ENCODE assay signal across 20 cellular contexts in the genomic region with DNA sequence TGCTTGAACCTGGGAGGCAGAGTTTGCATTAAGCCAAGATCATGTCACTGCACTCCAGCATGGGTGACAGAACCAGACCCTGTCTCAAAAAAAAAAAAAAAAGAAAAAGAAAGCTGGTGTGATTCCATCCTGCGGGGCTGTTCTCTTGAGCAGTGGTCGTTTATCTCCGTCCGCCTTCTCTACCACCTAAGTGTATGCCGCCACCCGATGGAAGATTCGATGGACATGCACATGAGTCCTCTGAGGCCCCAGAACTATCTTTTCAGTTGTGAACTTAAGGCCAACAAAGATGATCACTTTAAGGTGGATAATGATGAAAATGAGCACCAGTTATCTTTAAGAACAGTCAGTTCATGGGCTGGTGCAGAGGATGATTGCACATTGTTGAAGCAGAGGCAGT.
A peak's percentile ranks its signal among the peaks of the same experiment; 100 is the strongest.
DNase-seq lines count a peak whose midpoint lies in the region; ATAC-seq, FAIRE-seq and TF ChIP-seq lines count a peak whose summit lies in the region.
"Had no signal": no experiment of that assay in that cellular context is flagged by ENCODE, and none has a peak within 500 bp of the region (broad histone marks: within the 10 kb centered on the region; RNA-seq: fewer than 3 reads in every experiment).

No MANE protein-coding gene starts in this region.

- H3K27ac ChIP-seq in HepG2 (ENCODE audit: extremely low read length, insufficient read depth, low read length), result no peak overlapping the region
- H3K27ac ChIP-seq in right lobe of liver, result no peak overlapping the region
- no peak overlapping the region for H3K27ac ChIP-seq in OCI-LY7 (ENCODE audit: low read depth, low read length, poor library complexity, severe bottlenecking)
- H3K27ac ChIP-seq: BLaER1 had no signal

- no peaks in the 10 kb centered on the region for H3K36me3 ChIP-seq in HepG2 (replicated peaks in 1 of 2; ENCODE audit: control insufficient read depth in 1 of 2, insufficient read depth in 2 of 2, low read length in 2 of 2)
- H3K36me3 ChIP-seq in right lobe of liver, result no peaks in the 10 kb centered on the region
- H3K36me3 ChIP-seq in OCI-LY7 (ENCODE audit: insufficient read depth, low read length), result no peaks in the 10 kb centered on the region
- H3K36me3 ChIP-seq: BLaER1 had no signal

- peaks cover 0 to 11% of the 10 kb centered on the region in 2 experiments; a peak in 2 of 5 replicates for H3K27me3 ChIP-seq in HepG2 (ENCODE audit: control insufficient read depth in 1 of 2, insufficient read depth in 2 of 2, low read length in 2 of 2)
- no peaks in the 10 kb centered on the region for H3K27me3 ChIP-seq in right lobe of liver
- H3K27me3 ChIP-seq: BLaER1 had no signal

- no peaks in the 10 kb centered on the region for H3K4me1 Mint-ChIP-seq in glutamatergic neuron (ENCODE audit: low read depth, unreplicated experiment)

- no peak overlapping the region for H3K9ac ChIP-seq in HepG2 (ENCODE audit: insufficient read depth, low read depth, low read length)
- H3K9ac ChIP-seq: BLaER1 had no signal

- no peaks in the 10 kb centered on the region for H4K20me1 ChIP-seq in HepG2 (ENCODE audit: insufficient read depth, low read length)
- H4K20me1 ChIP-seq in OCI-LY7 (ENCODE audit: insufficient read depth, low read length), result no peaks in the 10 kb centered on the region
- H4K20me1 ChIP-seq: BLaER1 had no signal

- POLR2A ChIA-PET in HepG2 (lab: Yijun Ruan, JAX) (no interaction called here), OCI-LY7 (lab: Charles Lee) (no interaction called here)

- no peak for ATAC-seq in HepG2
- no peak for ATAC-seq in right lobe of liver
- no peak for ATAC-seq in GM18873 (IDR thresholded peaks at IDR 0.05; ENCODE audit: low FRiP score, unreplicated experiment)
- ATAC-seq: Panc1 had no signal

- BruUV-seq in HepG2 (replicated peaks; lab: Mats Ljungman, UMichigan) (no TSS peak), OCI-LY7 (replicated peaks; lab: Mats Ljungman, UMichigan) (no TSS peak)

- H3K27ac Mint-ChIP-seq in glutamatergic neuron (ENCODE audit: unreplicated experiment), result no peak overlapping the region
- H3K27ac Mint-ChIP-seq: CD4-positive, alpha-beta T cell had no signal

- H3K9me3 ChIP-seq in HepG2 (ENCODE audit: low read length) (no peaks in the 10 kb centered on the region), right lobe of liver (no peaks in the 10 kb centered on the region), OCI-LY7 (ENCODE audit: low read length) (no peaks in the 10 kb centered on the region)

- H3K79me2 ChIP-seq in HepG2 (ENCODE audit: insufficient read depth, low read length), result no peaks in the 10 kb centered on the region
- H3K79me2 ChIP-seq in OCI-LY7 (ENCODE audit: insufficient read depth, low read depth, low read length), result no peaks in the 10 kb centered on the region

- TF ChIP-seq POLR2A in HepG2 (IDR thresholded peaks at IDR 0.05; ENCODE audit: insufficient read depth in 1 of 2, low read depth in 2 of 2, low read length in 2 of 2) (no peak), right lobe of liver (IDR thresholded peaks at IDR 0.05) (no peak), erythroblast (IDR thresholded peaks at IDR 0.05; ENCODE audit: low read length) (no peak)

- H3K4me1 ChIP-seq in HepG2 (ENCODE audit: insufficient read depth, low read length), result peaks cover 30% of the 10 kb centered on the region
- H3K4me1 ChIP-seq in right lobe of liver, result peaks cover 0 to 38% (median 16%) of the 10 kb centered on the region in 4 donors
- no peaks in the 10 kb centered on the region for H3K4me1 ChIP-seq in OCI-LY7 (ENCODE audit: insufficient read depth, low read length, poor library complexity, severe bottlenecking)

- H3K9me3 Mint-ChIP-seq in glutamatergic neuron (ENCODE audit: unreplicated experiment), result peaks cover 1% of the 10 kb centered on the region
- H3K9me3 Mint-ChIP-seq: CD4-positive, alpha-beta T cell had no signal

- peak; percentile 26; the same call in 1 of the 2 replicates for TF ChIP-seq CTCF in HepG2 (CRISPR knock-in tag; IDR thresholded peaks at IDR 0.05)
- TF ChIP-seq CTCF in right lobe of liver (IDR thresholded peaks at IDR 0.05), result no peak
- no peak; the same call in 1 of the 2 replicates for TF ChIP-seq CTCF in OCI-LY7 (conservative IDR thresholded peaks at IDR 0.05; ENCODE audit: low read length)
- TF ChIP-seq CTCF in glutamatergic neuron (IDR thresholded peaks at IDR 0.05; ENCODE audit: partially characterized antibody, unreplicated experiment), result no peak

- 47% methylated on average over 7 of the region's 7 CpGs for WGBS in HepG2 (ENCODE audit: low lambda C conversion rate)
- WGBS in right lobe of liver (ENCODE audit: insufficient coverage, low coverage, low lambda C conversion rate, missing lambda C conversion rate), result 20% methylated on average over 2 of the region's 7 CpGs

- TF ChIP-seq EP300 in HepG2 (IDR thresholded peaks at IDR 0.05; ENCODE audit: low read depth in 2 of 2, low read length in 2 of 2) (no peak), HepG2 (CRISPR knock-in tag; IDR thresholded peaks at IDR 0.05; ENCODE audit: borderline replicate concordance) (no peak)

- H3K36me3 Mint-ChIP-seq in glutamatergic neuron (ENCODE audit: unreplicated experiment), result no peaks in the 10 kb centered on the region

- CTCF ChIA-PET in HepG2 (lab: Yijun Ruan, JAX; ENCODE audit: low intra/inter-chr PET ratio, low total read pairs), result no interaction called here
- CTCF ChIA-PET in OCI-LY7 (lab: Charles Lee; ENCODE audit: unreplicated experiment), result no interaction called here

- no peaks in the 10 kb centered on the region for H3K9me2 ChIP-seq in OCI-LY7 (ENCODE audit: insufficient read depth, low read length)

- intact Hi-C loops in HepG2 (cut with micrococcal nuclease; ENCODE audit: unreplicated experiment), result no loop called here
- intact Hi-C loops in right lobe of liver (cut with DNase I), result no loop called here
- intact Hi-C loops in OCI-LY7 (cut with micrococcal nuclease; ENCODE audit: unreplicated experiment), result no loop called here

- no peak for FAIRE-seq in HepG2 (lab: Jason Lieb, UNC)
- FAIRE-seq: G401.6, GM18507 had no signal

- H2AFZ ChIP-seq in HepG2 (ENCODE audit: low read length) (no peak overlapping the region), OCI-LY7 (ENCODE audit: low read length) (no peak overlapping the region)

- TF ChIP-seq RAD21 in HepG2 (CRISPR knock-in tag; IDR thresholded peaks at IDR 0.05), result no peak

- no peaks in the 10 kb centered on the region for H3K27me3 Mint-ChIP-seq in glutamatergic neuron (ENCODE audit: unreplicated experiment)
- H3K27me3 Mint-ChIP-seq: CD4-positive, alpha-beta T cell had no signal

- H3K4me3 Mint-ChIP-seq in glutamatergic neuron (ENCODE audit: unreplicated experiment), result no peak overlapping the region
- H3K4me3 Mint-ChIP-seq: CD4-positive, alpha-beta T cell had no signal

- DNase-seq in HepG2 (ENCODE audit: low spot score) (no peak), right lobe of liver (no peak), OCI-LY7 (ENCODE audit: low spot score) (peak; percentile 12), erythroblast (lab: John Stamatoyannopoulos, UW) (peak; percentile 21 to 22), midbrain (lab: John Stamatoyannopoulos, UW) (no peak), glutamatergic neuron (no peak)
- DNase-seq: CD4-positive, alpha-beta T cell; COR-L47; Karpas-422; MV-4-11; NCI-H1417 treated with DMSO at 0.1 percent for 48 hours; NCI-H187; NCI-H2227 treated with DMSO at 0.1 percent for 48 hours; NCI-H510A; NK-92 treated with Interleukin-12 subunit alpha and Interleukin-12 subunit beta, amount 100 ng/mL, for 24 hours had no signal

- H3K4me3 ChIP-seq in HepG2 (replicated peaks in 1 of 3; ENCODE audit: insufficient read depth in 1 of 3, low read depth in 2 of 3, low read length in 3 of 3), result no peak overlapping the region
- H3K4me3 ChIP-seq in right lobe of liver, result no peak overlapping the region
- H3K4me3 ChIP-seq in OCI-LY7 (ENCODE audit: low read depth, low read length, poor library complexity, severe bottlenecking), result no peak overlapping the region
- H3K4me3 ChIP-seq: BLaER1 had no signal

- H3K4me2 ChIP-seq in HepG2 (ENCODE audit: low read depth, low read length) (no peak overlapping the region), OCI-LY7 (ENCODE audit: low read length) (no peak overlapping the region)
- H3K4me2 ChIP-seq: BLaER1 had no signal

- in situ Hi-C loops in HepG2 (cut with HindIII; ENCODE audit: extremely low pct_ligation_motif_present, low pct_unique_long_range_greater_than_20kb), result no loop called here

TF ChIP-seq in HepG2, 621 proteins besides CTCF, POLR2A, EP300 and RAD21:
- TF ChIP-seq, protein P1, sequence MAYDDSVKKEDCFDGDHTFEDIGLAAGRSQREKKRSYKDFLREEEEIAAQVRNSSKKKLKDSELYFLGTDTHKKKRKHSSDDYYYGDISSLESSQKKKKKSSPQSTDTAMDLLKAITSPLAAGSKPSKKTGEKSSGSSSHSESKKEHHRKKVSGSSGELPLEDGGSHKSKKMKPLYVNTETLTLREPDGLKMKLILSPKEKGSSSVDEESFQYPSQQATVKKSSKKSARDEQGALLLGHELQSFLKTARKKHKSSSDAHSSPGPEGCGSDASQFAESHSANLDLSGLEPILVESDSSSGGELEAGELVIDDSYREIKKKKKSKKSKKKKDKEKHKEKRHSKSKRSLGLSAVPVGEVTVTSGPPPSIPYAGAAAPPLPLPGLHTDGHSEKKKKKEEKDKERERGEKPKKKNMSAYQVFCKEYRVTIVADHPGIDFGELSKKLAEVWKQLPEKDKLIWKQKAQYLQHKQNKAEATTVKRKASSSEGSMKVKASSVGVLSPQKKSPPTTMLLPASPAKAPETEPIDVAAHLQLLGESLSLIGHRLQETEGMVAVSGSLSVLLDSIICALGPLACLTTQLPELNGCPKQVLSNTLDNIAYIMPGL (CRISPR knock-in tag; IDR thresholded peaks at IDR 0.05; ENCODE audit: borderline replicate concordance in 1 of 2, low read depth in 1 of 2), result no peak
- peak; percentile 48 for TF ChIP-seq STAG1 (CRISPR knock-in tag; IDR thresholded peaks at IDR 0.05)

Comparison
In these comparisons a context has a peak if more than half of its experiments do, and no peak if none do; other contexts are left out.
1. DNase-seq: peak in OCI-LY7 (single experiment) and erythroblast (2 of 2); none in HepG2 (single experiment), right lobe of liver (0 of 3), midbrain (single experiment) and glutamatergic neuron (single experiment).